22 cellular contexts compared by ENCODE assay signal in the genomic region with DNA sequence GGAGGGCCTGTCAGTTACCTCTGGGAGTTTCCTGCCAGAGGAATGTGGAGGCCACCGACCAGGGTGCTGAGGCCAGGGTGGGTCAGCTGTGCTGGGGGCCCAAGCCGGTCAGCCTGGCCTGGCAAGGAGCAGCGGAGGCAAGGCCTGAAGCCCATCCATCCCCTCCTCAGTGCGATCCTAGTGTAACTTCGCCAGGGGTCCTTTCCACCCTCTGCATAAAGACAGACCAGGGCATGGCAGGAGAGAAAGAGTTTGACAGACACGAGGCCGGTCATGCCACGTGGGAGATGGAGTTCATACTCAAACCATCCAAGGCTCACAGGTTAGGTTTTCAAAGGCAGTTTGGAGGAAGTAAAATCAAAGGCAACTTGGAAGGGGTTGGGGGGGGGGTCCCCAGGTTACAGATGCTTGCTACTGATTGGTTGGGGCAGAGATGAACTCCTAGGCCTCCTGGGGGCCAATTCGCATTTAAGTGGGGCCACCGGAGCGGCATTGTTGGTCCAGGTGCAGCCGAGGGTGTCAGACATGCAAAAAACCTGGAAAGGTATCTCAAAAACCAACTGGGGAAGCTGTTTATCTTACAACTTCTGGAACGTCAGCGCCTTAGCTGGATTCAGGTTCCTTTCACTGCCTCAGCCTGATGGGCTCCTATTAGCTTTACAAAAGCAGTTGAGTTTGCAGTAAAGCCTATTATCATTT. TPM values are rescaled to one million over a fixed set of nuclear protein-coding genes. Genes with fewer than 3 reads are reported as not detected.
DNase-seq lines count a peak whose midpoint lies in the region; TF ChIP-seq lines count a peak whose summit lies in the region.
"Had no signal": no experiment of that assay in that cellular context is flagged by ENCODE, and none has a peak within 500 bp of the region (broad histone marks: within the 10 kb centered on the region; RNA-seq: fewer than 3 reads in every experiment).

No MANE protein-coding gene starts in this region.

- peak; percentile 89 for DNase-seq in NT2/D1 (ENCODE audit: low read depth, low spot score)
- peak; percentile 34 for DNase-seq in neural progenitor cell (ENCODE audit: low spot score)
- DNase-seq in NCI-H2107 treated with DMSO at 0.1 percent for 48 hours (lab: John Stamatoyannopoulos, UW; ENCODE audit: unreplicated experiment), result no peak
- no peak for DNase-seq in globus pallidus (ENCODE audit: low spot score)
- DNase-seq in tibial artery, result no peak
- no peak for DNase-seq in NCI-H1092 treated with DMSO at 0.1 percent for 48 hours (lab: John Stamatoyannopoulos, UW)
- DNase-seq: DMS 273 treated with DMSO at 0.1 percent for 48 hours; IMR-90; Karpas-422; NCI-H1436; NCI-H2081; NCI-H446 treated with DMSO at 0.1 percent for 48 hours; NCI-H69; NK-92 treated with Interleukin-12 subunit alpha and Interleukin-12 subunit beta, amount 100 ng/mL, for 24 hours had no signal

- H3K4me2 ChIP-seq in neural progenitor cell, result peak overlapping the region; percentile 55

- H3K27ac ChIP-seq in neural progenitor cell, result peak overlapping the region; percentile 65
- no peak overlapping the region for H3K27ac ChIP-seq in tibial artery

- H3K36me3 ChIP-seq in ES-I3 (ENCODE audit: insufficient read depth, low read length) (no peaks in the 10 kb centered on the region), NT2/D1 (ENCODE audit: insufficient read depth, insufficient read length, low read length) (no peaks in the 10 kb centered on the region), iPS-15b (ENCODE audit: control insufficient read depth, insufficient read depth, low read length) (no peaks in the 10 kb centered on the region), neural progenitor cell (no peaks in the 10 kb centered on the region), tibial artery (no peaks in the 10 kb centered on the region)

- no peaks in the 10 kb centered on the region for H4K20me1 ChIP-seq in neural progenitor cell (ENCODE audit: low read depth)

- no peaks in the 10 kb centered on the region for H3K36me3 Mint-ChIP-seq in neural progenitor cell

- peaks cover 3% of the 10 kb centered on the region for H3K9me3 Mint-ChIP-seq in neural progenitor cell

- H3K4me1 ChIP-seq in ES-I3 (ENCODE audit: insufficient read depth, low read length) (peaks cover 17% of the 10 kb centered on the region), NT2/D1 (ENCODE audit: insufficient read depth, insufficient read length) (peaks cover 17% of the 10 kb centered on the region), iPS-15b (ENCODE audit: control insufficient read depth, insufficient read depth, low read length) (peaks cover 17% of the 10 kb centered on the region), neural progenitor cell (peaks cover 8% of the 10 kb centered on the region), tibial artery (no peaks in the 10 kb centered on the region)

- peak overlapping the region; percentile 83 for H2AFZ ChIP-seq in neural progenitor cell (replicated peaks)

- peaks cover 10% of the 10 kb centered on the region for H3K27me3 Mint-ChIP-seq in neural progenitor cell (ENCODE audit: insufficient read depth, low read depth)
- H3K27me3 Mint-ChIP-seq: B cell had no signal

- no peak overlapping the region for H3K4me3 Mint-ChIP-seq in neural progenitor cell
- H3K4me3 Mint-ChIP-seq: B cell had no signal

- H3F3A ChIP-seq in neural progenitor cell (ENCODE audit: low read depth), result peaks cover 22% of the 10 kb centered on the region

- H3K9me3 ChIP-seq in ES-I3 (ENCODE audit: control insufficient read depth, insufficient read depth, low read length) (no peaks in the 10 kb centered on the region), NT2/D1 (ENCODE audit: insufficient read depth, low read length) (no peaks in the 10 kb centered on the region), iPS-15b (ENCODE audit: control insufficient read depth, insufficient read depth, low read length) (no peaks in the 10 kb centered on the region), neural progenitor cell (ENCODE audit: low read depth) (no peaks in the 10 kb centered on the region), tibial artery (no peaks in the 10 kb centered on the region)

- H3K27me3 ChIP-seq in NT2/D1 (ENCODE audit: insufficient read depth, insufficient read length), result no peaks in the 10 kb centered on the region
- no peaks in the 10 kb centered on the region for H3K27me3 ChIP-seq in iPS-15b (ENCODE audit: control insufficient read depth, insufficient read depth, low read length)
- H3K27me3 ChIP-seq in neural progenitor cell, result no peaks in the 10 kb centered on the region
- no peaks in the 10 kb centered on the region for H3K27me3 ChIP-seq in tibial artery

- no peaks in the 10 kb centered on the region for H3K79me2 ChIP-seq in neural progenitor cell (ENCODE audit: low read depth)

- TF ChIP-seq CTCF in neural progenitor cell (IDR thresholded peaks at IDR 0.05) (no peak), tibial artery (IDR thresholded peaks at IDR 0.05) (no peak)

- H3K9ac ChIP-seq in ES-I3 (ENCODE audit: low read depth, low read length), result peak overlapping the region; percentile 30; the same call in 1 of the 2 replicates
- H3K9ac ChIP-seq in NT2/D1 (ENCODE audit: insufficient read length, low read depth), result peak overlapping the region; percentile 83
- H3K9ac ChIP-seq in iPS-15b (ENCODE audit: low read depth, low read length), result peak overlapping the region; percentile 79
- no peak overlapping the region for H3K9ac ChIP-seq in neural progenitor cell

- H3K27ac Mint-ChIP-seq in neural progenitor cell, result no peak overlapping the region
- H3K27ac Mint-ChIP-seq: B cell had no signal

- H3K4me3 ChIP-seq in NT2/D1 (ENCODE audit: insufficient read length, low read depth) (no peak overlapping the region), iPS-15b (ENCODE audit: low read depth, low read length) (peak overlapping the region; percentile 19), neural progenitor cell (no peak overlapping the region), tibial artery (no peak overlapping the region)

- no peaks in the 10 kb centered on the region for H3K4me1 Mint-ChIP-seq in neural progenitor cell
- H3K4me1 Mint-ChIP-seq: B cell had no signal

- intact Hi-C loops in tibial artery (cut with DNase I; ENCODE audit: low total_unique reads), result no loop called here

RNA-seq across cellular contexts. Expression of a gene that starts 36.8 kb away (rescaled TPM):
- not detected in 2 replicates for total RNA-seq in neural progenitor cell (ENCODE audit: low replicate concordance)
- total RNA-seq: A172, B cell, IMR-90, MCF 10A, OCI-LY7, Right ventricle myocardium inferior, SK-MEL-5 had no signal

RNA-seq across cellular contexts. Expression of a gene that starts 57.0 kb away (rescaled TPM):
- 44.2 and 68.5 TPM in 2 replicates for total RNA-seq in neural progenitor cell (ENCODE audit: low replicate concordance)

Comparison
In these comparisons a context has a peak if more than half of its experiments do, and no peak if none do; other contexts are left out.
1. DNase-seq: peak in NT2/D1 (single experiment) and neural progenitor cell (single experiment); none in NCI-H2107 treated with DMSO at 0.1 percent for 48 hours (single experiment), globus pallidus (single experiment), tibial artery (0 of 2) and NCI-H1092 treated with DMSO at 0.1 percent for 48 hours (single experiment).